In the genomic region with DNA sequence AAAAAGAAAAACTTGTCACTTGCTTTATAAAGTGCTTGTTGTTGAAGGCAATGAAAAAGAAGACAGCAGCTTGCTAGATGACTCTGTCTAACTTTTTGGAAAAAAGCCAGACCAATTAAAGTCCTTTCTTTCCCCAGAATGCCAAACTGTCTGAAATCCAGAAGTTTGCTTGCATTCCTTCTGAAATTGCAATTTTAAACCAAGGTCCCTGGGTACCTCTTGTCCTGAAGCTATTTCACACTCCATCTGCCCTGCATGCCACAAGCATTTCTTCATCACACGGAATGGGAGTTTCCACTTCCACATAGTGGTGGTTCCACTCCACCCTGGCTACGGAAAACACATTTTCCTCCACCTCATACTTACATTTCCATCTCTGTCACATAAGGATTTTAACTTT, we compare ENCODE assay signal across 13 cellular contexts.
DNase-seq lines count a peak whose midpoint lies in the region; ATAC-seq and TF ChIP-seq lines count a peak whose summit lies in the region.
"Had no signal": no experiment of that assay in that cellular context is flagged by ENCODE, and none has a peak within 500 bp of the region (broad histone marks: within the 10 kb centered on the region; RNA-seq: fewer than 3 reads in every experiment).

No MANE protein-coding gene starts in this region.

- no peak overlapping the region for H3K56ac ChIP-seq in mesendoderm (ENCODE audit: low read length)

- H2AK5ac ChIP-seq in mesendoderm (ENCODE audit: low read length): no peak overlapping the region

- H3K4me3 ChIP-seq in AG04450 (ENCODE audit: low read depth, low read length): no peak overlapping the region
- H3K4me3 ChIP-seq in mesendoderm (ENCODE audit: low read length): no peak overlapping the region

- no peaks in the 10 kb centered on the region for H3K27me3 Mint-ChIP-seq in T-cell

- no peak overlapping the region for H3K4me2 ChIP-seq in mesendoderm (ENCODE audit: low read length)

- peaks cover 70% of the 10 kb centered on the region for H3K36me3 Mint-ChIP-seq in T-cell

- no peak for TF ChIP-seq RAD21 in Ishikawa (IDR thresholded peaks at IDR 0.05; ENCODE audit: low read depth)

- H4K5ac ChIP-seq in mesendoderm (ENCODE audit: low read length): no peak overlapping the region

- no peak overlapping the region for H3K27ac Mint-ChIP-seq in T-cell
- H3K27ac Mint-ChIP-seq: activated T-helper 1 cell treated with anti-CD3 and anti-CD28 coated beads, Interleukin-12 subunit alpha, Interleukin-12 subunit beta, Interleukin-2, Interleukin-4 antibody, amounts not matched to agents 30 ng/mL and 10 ng/mL and 1 ng/mL, durations not matched to agents 14 hours and 24 hours and 36 hours had no signal

- no peak overlapping the region for H3K4me3 Mint-ChIP-seq in T-cell
- H3K4me3 Mint-ChIP-seq: activated T-helper 1 cell treated with anti-CD3 and anti-CD28 coated beads, Interleukin-12 subunit alpha, Interleukin-12 subunit beta, Interleukin-2, Interleukin-4 antibody, amounts not matched to agents 30 ng/mL and 10 ng/mL and 1 ng/mL, durations not matched to agents 14 hours and 24 hours and 36 hours; CD14-positive monocyte had no signal

- CTCF ChIA-PET in AG04450 (lab: Charles Lee) (interaction anchor here (1.2 kb wide), 1 partner anchor 16 kb away, joined by 3 read pairs; no protein-coding TSS in a partner anchor), T-cell (lab: Charles Lee) (no interaction called here)

- no peak overlapping the region for H4K8ac ChIP-seq in mesendoderm (ENCODE audit: low read depth, low read length)

- DNase-seq in AG04450 (ENCODE audit: low read depth, low spot score) (peak; percentile 10), dedifferentiated amniotic fluid mesenchymal stem cell (ENCODE audit: extremely low spot score) (peak; percentile 97), mesendoderm (peak; percentile 78), T-cell (no peak)
- DNase-seq: effector CD4-positive, alpha-beta T cell; stimulated activated naive CD4-positive, alpha-beta T cell treated with Interleukin-2 at 50 U/mL for 16 hours had no signal

- no peaks in the 10 kb centered on the region for H3K79me1 ChIP-seq in mesendoderm (ENCODE audit: low read length)

- TF ChIP-seq CTCF in AG04450 (IDR thresholded peaks at IDR 0.05; ENCODE audit: low read depth, low read length): no peak

- H3K9me3 ChIP-seq in AG04450 (ENCODE audit: control insufficient read depth, insufficient read depth, low read length): no peaks in the 10 kb centered on the region

- H2BK5ac ChIP-seq in mesendoderm (ENCODE audit: low read length): no peak overlapping the region

- TF ChIP-seq EP300 in Ishikawa (IDR thresholded peaks at IDR 0.05; ENCODE audit: borderline replicate concordance): no peak

- H3K4me1 Mint-ChIP-seq in T-cell: peaks cover 0 to 6% (median 1%) of the 10 kb centered on the region in 3 donors

- ATAC-seq in GM18861 (IDR thresholded peaks at IDR 0.05; ENCODE audit: unreplicated experiment) (no peak), GM21717 (IDR thresholded peaks at IDR 0.05; ENCODE audit: unreplicated experiment) (no peak), GM18519 (IDR thresholded peaks at IDR 0.05; ENCODE audit: low FRiP score, unreplicated experiment) (no peak), T-cell (replicated peaks in 1 of 4) (no peak)
- ATAC-seq: left lobe of liver had no signal

- no CpG with 5 or more reads among the region's 2 CpGs for WGBS in mesendoderm (ENCODE audit: extremely low coverage, insufficient coverage, low lambda C conversion rate)

- H3K27ac ChIP-seq in AG04450 (ENCODE audit: low read depth, low read length) (no peak overlapping the region), mesendoderm (ENCODE audit: low read depth, low read length) (no peak overlapping the region)

- H3K9ac ChIP-seq in mesendoderm (ENCODE audit: low read length): no peak overlapping the region

- POLR2A ChIA-PET in AG04450 (lab: Yijun Ruan, JAX) (no interaction called here), T-cell (lab: Charles Lee) (no interaction called here)

- no peak overlapping the region for H2BK15ac ChIP-seq in mesendoderm (replicated peaks; ENCODE audit: low read depth)

- no peaks in the 10 kb centered on the region for H3K79me2 ChIP-seq in mesendoderm (ENCODE audit: control insufficient read depth, insufficient read depth, low read length)

- no peak overlapping the region for H3K4ac ChIP-seq in mesendoderm (ENCODE audit: low read depth, low read length)

- H3K4me1 ChIP-seq in mesendoderm (ENCODE audit: control insufficient read depth, low read depth, low read length): no peaks in the 10 kb centered on the region

- peaks cover 7 to 11% (median 10%) of the 10 kb centered on the region in 3 donors for H3K9me3 Mint-ChIP-seq in T-cell
- H3K9me3 Mint-ChIP-seq: activated T-helper 1 cell treated with anti-CD3 and anti-CD28 coated beads, Interleukin-12 subunit alpha, Interleukin-12 subunit beta, Interleukin-2, Interleukin-4 antibody, amounts not matched to agents 30 ng/mL and 10 ng/mL and 1 ng/mL, durations not matched to agents 14 hours and 24 hours and 36 hours had no signal

- no peak overlapping the region for H2BK120ac ChIP-seq in mesendoderm (ENCODE audit: low read depth, low read length)

- no peak overlapping the region for H3K23ac ChIP-seq in mesendoderm (ENCODE audit: low read length)

- H3K18ac ChIP-seq in mesendoderm (ENCODE audit: low read length): no peak overlapping the region

- H3K36me3 ChIP-seq in mesendoderm (ENCODE audit: control insufficient read depth, insufficient read depth, low read length): no peaks in the 10 kb centered on the region

- H3K27me3 ChIP-seq in AG04450 (ENCODE audit: control insufficient read depth, insufficient read depth, low read length) (no peaks in the 10 kb centered on the region), mesendoderm (ENCODE audit: insufficient read depth, low read length, poor library complexity) (no peaks in the 10 kb centered on the region)

TF ChIP-seq in Ishikawa, 13 proteins besides CTCF, POLR2A, EP300 and RAD21:
- TF ChIP-seq, protein P1, sequence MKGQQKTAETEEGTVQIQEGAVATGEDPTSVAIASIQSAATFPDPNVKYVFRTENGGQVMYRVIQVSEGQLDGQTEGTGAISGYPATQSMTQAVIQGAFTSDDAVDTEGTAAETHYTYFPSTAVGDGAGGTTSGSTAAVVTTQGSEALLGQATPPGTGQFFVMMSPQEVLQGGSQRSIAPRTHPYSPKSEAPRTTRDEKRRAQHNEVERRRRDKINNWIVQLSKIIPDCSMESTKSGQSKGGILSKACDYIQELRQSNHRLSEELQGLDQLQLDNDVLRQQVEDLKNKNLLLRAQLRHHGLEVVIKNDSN (IDR thresholded peaks at IDR 0.05): no peak
- no peak for TF ChIP-seq CREB1 (IDR thresholded peaks at IDR 0.05; ENCODE audit: low read depth)
- 0 out of 2 replicates have a peak, but pooled peaks have one; percentile 15 for TF ChIP-seq NFIC (IDR thresholded peaks at IDR 0.05)
- TF ChIP-seq FOXM1 (IDR thresholded peaks at IDR 0.05; ENCODE audit: borderline replicate concordance, low read depth): no peak
- no peak for TF ChIP-seq TCF12 (IDR thresholded peaks at IDR 0.05; ENCODE audit: low read depth)
- peak; percentile 18; the same call in 1 of the 2 replicates for TF ChIP-seq TEAD4 (IDR thresholded peaks at IDR 0.05)
- no peak for TF ChIP-seq CEBPB (IDR thresholded peaks at IDR 0.05)
- no peak for TF ChIP-seq TAF1 (IDR thresholded peaks at IDR 0.05; ENCODE audit: low read depth)
- TF ChIP-seq, protein P2, sequence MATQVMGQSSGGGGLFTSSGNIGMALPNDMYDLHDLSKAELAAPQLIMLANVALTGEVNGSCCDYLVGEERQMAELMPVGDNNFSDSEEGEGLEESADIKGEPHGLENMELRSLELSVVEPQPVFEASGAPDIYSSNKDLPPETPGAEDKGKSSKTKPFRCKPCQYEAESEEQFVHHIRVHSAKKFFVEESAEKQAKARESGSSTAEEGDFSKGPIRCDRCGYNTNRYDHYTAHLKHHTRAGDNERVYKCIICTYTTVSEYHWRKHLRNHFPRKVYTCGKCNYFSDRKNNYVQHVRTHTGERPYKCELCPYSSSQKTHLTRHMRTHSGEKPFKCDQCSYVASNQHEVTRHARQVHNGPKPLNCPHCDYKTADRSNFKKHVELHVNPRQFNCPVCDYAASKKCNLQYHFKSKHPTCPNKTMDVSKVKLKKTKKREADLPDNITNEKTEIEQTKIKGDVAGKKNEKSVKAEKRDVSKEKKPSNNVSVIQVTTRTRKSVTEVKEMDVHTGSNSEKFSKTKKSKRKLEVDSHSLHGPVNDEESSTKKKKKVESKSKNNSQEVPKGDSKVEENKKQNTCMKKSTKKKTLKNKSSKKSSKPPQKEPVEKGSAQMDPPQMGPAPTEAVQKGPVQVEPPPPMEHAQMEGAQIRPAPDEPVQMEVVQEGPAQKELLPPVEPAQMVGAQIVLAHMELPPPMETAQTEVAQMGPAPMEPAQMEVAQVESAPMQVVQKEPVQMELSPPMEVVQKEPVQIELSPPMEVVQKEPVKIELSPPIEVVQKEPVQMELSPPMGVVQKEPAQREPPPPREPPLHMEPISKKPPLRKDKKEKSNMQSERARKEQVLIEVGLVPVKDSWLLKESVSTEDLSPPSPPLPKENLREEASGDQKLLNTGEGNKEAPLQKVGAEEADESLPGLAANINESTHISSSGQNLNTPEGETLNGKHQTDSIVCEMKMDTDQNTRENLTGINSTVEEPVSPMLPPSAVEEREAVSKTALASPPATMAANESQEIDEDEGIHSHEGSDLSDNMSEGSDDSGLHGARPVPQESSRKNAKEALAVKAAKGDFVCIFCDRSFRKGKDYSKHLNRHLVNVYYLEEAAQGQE (IDR thresholded peaks at IDR 0.05; ENCODE audit: low read depth): no peak
TF ChIP-seq in Ishikawa: peak in this region for 2.

Comparison
In these comparisons a context has a peak if more than half of its experiments do, and no peak if none do; other contexts are left out.
1. DNase-seq: peak in AG04450 (single experiment), dedifferentiated amniotic fluid mesenchymal stem cell (single experiment) and mesendoderm (single experiment); none in T-cell (0 of 34).